ENCODE assay signal across 1 cellular context in the genomic region with DNA sequence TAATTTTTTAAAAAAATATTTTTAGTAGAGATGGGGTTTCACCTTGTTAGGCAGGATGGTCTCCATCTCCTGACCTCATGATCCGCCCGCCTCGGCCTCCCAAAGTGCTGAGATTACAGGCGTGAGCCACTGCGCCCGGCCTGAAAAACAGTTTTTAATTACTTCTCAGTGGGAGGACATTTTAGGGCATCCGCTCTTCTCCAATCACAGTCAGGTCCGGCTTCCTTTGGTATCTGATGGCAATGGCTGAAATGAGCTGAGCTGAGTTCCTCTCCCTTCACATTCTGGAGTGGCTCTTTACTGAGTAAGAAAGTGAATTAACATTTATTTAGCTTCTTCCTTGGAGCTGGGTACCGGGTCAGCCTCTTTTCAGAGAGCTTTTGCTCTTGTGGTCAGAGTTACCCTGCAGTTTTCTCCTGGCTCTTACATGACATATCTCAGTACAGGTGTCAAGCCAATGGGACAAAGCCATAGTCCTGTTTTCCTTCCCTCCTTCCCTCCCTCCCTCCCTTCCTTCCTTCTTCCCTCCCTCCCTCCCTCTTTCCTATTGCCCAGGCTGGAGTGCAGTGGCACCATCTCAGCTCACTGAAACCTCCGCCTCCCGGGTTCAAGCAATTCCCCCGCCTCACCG.
TF ChIP-seq lines count a peak whose summit lies in the region.

No MANE protein-coding gene starts in this region.

TF ChIP-seq in GM12878, 131 proteins besides CTCF, POLR2A, EP300 and RAD21:
- no peak for TF ChIP-seq FOXM1 (IDR thresholded peaks at IDR 0.05; ENCODE audit: low read depth, low read length)
- no peak for TF ChIP-seq HDAC6 (IDR thresholded peaks at IDR 0.05; ENCODE audit: unreplicated experiment)
- no peak for TF ChIP-seq SMC3 (IDR thresholded peaks at IDR 0.05; ENCODE audit: borderline replicate concordance, low read length)
- no peak for TF ChIP-seq TARDBP (IDR thresholded peaks at IDR 0.05; ENCODE audit: borderline replicate concordance)
- TF ChIP-seq SIX5 (IDR thresholded peaks at IDR 0.05; ENCODE audit: low read depth, low read length, severe bottlenecking), result no peak
- no peak for TF ChIP-seq EZH2 (IDR thresholded peaks at IDR 0.05; ENCODE audit: borderline replicate concordance, control insufficient read depth, low read depth, low read length)
- TF ChIP-seq POLR2AphosphoS5 (IDR thresholded peaks at IDR 0.05; ENCODE audit: low read length), result no peak
- no peak for TF ChIP-seq ESRRA (IDR thresholded peaks at IDR 0.05; ENCODE audit: low read length)
- TF ChIP-seq TCF7 (IDR thresholded peaks at IDR 0.05; ENCODE audit: borderline replicate concordance), result no peak
- TF ChIP-seq ATF7 (IDR thresholded peaks at IDR 0.05; ENCODE audit: low read depth), result no peak
- TF ChIP-seq PAX8 (IDR thresholded peaks at IDR 0.05), result no peak
- TF ChIP-seq, protein P1, sequence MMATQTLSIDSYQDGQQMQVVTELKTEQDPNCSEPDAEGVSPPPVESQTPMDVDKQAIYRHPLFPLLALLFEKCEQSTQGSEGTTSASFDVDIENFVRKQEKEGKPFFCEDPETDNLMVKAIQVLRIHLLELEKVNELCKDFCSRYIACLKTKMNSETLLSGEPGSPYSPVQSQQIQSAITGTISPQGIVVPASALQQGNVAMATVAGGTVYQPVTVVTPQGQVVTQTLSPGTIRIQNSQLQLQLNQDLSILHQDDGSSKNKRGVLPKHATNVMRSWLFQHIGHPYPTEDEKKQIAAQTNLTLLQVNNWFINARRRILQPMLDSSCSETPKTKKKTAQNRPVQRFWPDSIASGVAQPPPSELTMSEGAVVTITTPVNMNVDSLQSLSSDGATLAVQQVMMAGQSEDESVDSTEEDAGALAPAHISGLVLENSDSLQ (IDR thresholded peaks at IDR 0.05), result no peak
- no peak for TF ChIP-seq ZSCAN29 (IDR thresholded peaks at IDR 0.05)
- no peak for TF ChIP-seq BMI1 (IDR thresholded peaks at IDR 0.05; ENCODE audit: borderline replicate concordance)
